In the genomic region with DNA sequence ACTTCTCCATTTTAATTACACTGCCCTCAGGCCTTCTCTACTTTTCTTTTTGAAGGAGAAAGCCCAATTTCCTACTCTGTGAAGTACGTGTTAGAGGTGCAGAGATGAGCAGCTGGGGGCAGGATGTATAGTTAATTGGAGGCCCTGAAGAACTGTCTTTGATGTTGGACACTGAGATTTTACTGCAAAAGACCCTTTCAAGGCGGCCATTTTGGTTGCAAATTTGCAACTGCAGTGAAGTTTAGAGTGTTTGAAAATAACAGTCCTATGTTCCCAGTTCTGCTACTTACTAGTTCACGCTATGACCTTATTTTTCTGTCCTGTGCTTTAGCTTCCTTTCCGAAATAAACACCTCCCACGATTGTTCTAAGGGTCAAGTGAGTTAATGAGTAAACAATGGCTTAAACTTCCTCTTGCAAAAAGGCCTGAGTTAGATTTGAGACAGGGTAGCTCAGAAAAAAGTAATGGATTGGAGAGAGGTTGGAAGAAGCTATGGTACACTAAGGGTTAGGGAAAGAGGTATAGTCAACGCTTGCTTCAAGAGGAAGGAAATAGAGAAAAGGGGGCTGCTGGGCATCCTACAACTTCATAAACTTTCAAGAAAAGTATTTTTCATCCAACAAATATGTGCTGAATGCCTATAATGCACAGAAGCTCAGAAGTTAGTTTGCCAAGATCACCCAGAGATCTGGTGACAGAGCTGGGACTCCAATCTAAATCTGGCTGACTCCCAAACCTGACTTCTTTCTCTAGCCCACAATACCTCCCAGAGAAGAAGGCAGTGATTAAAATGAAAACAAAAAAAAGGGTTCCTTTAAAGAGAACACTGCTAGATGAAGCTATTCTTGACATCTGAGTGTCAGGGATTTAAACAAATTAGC, we compare ENCODE assay signal across 12 cellular contexts. TPM values are rescaled to one million over a fixed set of nuclear protein-coding genes. Genes with fewer than 3 reads are reported as not detected.
DNase-seq lines count a peak whose midpoint lies in the region; ATAC-seq and TF ChIP-seq lines count a peak whose summit lies in the region.
"Had no signal": no experiment of that assay in that cellular context is flagged by ENCODE, and none has a peak within 500 bp of the region (broad histone marks: within the 10 kb centered on the region; RNA-seq: fewer than 3 reads in every experiment).

No MANE protein-coding gene starts in this region.

- peak in 1 of 2 donors; percentile 39 for TF ChIP-seq RAD21 in liver (IDR thresholded peaks at IDR 0.05)

- no peak for DNase-seq in chondrocyte (ENCODE audit: low spot score)
- DNase-seq in HuH-7 (ENCODE audit: low spot score): no peak
- no peak for DNase-seq in NCI-H1048 (lab: John Stamatoyannopoulos, UW)
- DNase-seq in GM13977 (ENCODE audit: low spot score): no peak
- DNase-seq: activated CD4-positive, alpha-beta T cell treated with anti-CD3 and anti-CD28 coated beads, Interleukin-2, amount 10 ng/mL, durations not matched to agents 24 days and 14 days; activated naive CD4-positive, alpha-beta T cell; NCI-H1105 treated with DMSO at 0.1 percent for 48 hours; SK-N-SH had no signal

- peaks cover 7% of the 10 kb centered on the region for H3K9me3 Mint-ChIP-seq in chondrocyte (ENCODE audit: low read depth)

- no peak overlapping the region for H3K4me3 Mint-ChIP-seq in chondrocyte (ENCODE audit: unreplicated experiment)
- H3K4me3 Mint-ChIP-seq: activated CD4-positive, alpha-beta T cell treated with anti-CD3 and anti-CD28 coated beads, Interleukin-2, amount 10 ng/mL, durations not matched to agents 24 days and 14 days had no signal

- peak overlapping the region; percentile 64 for H3K27ac Mint-ChIP-seq in chondrocyte (ENCODE audit: unreplicated experiment)
- H3K27ac Mint-ChIP-seq: activated CD4-positive, alpha-beta T cell treated with anti-CD3 and anti-CD28 coated beads, Interleukin-2, amount 10 ng/mL, durations not matched to agents 24 days and 14 days had no signal

- no peaks in the 10 kb centered on the region for H3K27me3 Mint-ChIP-seq in chondrocyte (ENCODE audit: low read depth)

- H3K36me3 ChIP-seq in liver (ENCODE audit: control insufficient read depth in 4 of 4, insufficient read depth in 3 of 4, low read depth in 1 of 4, low read length in 3 of 4) (no peaks in the 10 kb centered on the region), subcutaneous abdominal adipose tissue (ENCODE audit: control insufficient read depth in 5 of 5, insufficient read depth in 5 of 5, low read length in 5 of 5) (peaks cover 0 to 7% (median 0%) of the 10 kb centered on the region in 5 donors)

- in situ Hi-C loops in GM13977 (cut with MboI; ENCODE audit: low pct_unique_long_range_greater_than_20kb, low sequenced_read_pairs, unreplicated experiment): no loop called here

- TF ChIP-seq CTCF in chondrocyte (IDR thresholded peaks at IDR 0.05): no peak
- no peak for TF ChIP-seq CTCF in liver (IDR thresholded peaks at IDR 0.05; ENCODE audit: low read depth, low read length, missing input control)
- TF ChIP-seq CTCF in GM13977 (IDR thresholded peaks at IDR 0.05; ENCODE audit: extremely low read depth, insufficient read depth, missing control alignments): no peak

- H3K9me3 ChIP-seq in liver (ENCODE audit: control insufficient read depth in 4 of 4, low read length in 3 of 4) (no peaks in the 10 kb centered on the region), subcutaneous abdominal adipose tissue (ENCODE audit: control insufficient read depth in 5 of 5, low read length in 5 of 5) (peaks cover 0 to 7% (median 0%) of the 10 kb centered on the region in 5 donors)
- H3K9me3 ChIP-seq: SK-N-SH had no signal

- H3K4me1 ChIP-seq in liver (ENCODE audit: control insufficient read depth in 4 of 4, insufficient read depth in 4 of 4, low read length in 3 of 4): peaks cover 14 to 57% (median 51%) of the 10 kb centered on the region in 4 donors
- peaks cover 4 to 56% (median 49%) of the 10 kb centered on the region in 5 donors for H3K4me1 ChIP-seq in subcutaneous abdominal adipose tissue (ENCODE audit: control insufficient read depth in 5 of 5, insufficient read depth in 5 of 5, low read length in 5 of 5)

- H3K4me3 ChIP-seq in liver (ENCODE audit: low read depth in 1 of 3, low read length in 3 of 3) (no peak overlapping the region), subcutaneous abdominal adipose tissue (ENCODE audit: low read depth in 1 of 5, low read length in 5 of 5) (no peak overlapping the region)

- no peaks in the 10 kb centered on the region for H3K27me3 ChIP-seq in liver (ENCODE audit: control insufficient read depth in 4 of 4, insufficient read depth in 4 of 4, low read length in 3 of 4)
- no peaks in the 10 kb centered on the region for H3K27me3 ChIP-seq in subcutaneous abdominal adipose tissue (ENCODE audit: control insufficient read depth in 5 of 5, insufficient read depth in 4 of 5, low read length in 5 of 5)

- 35% methylated on average over 6 of the region's 6 CpGs for WGBS in liver

- H3K27ac ChIP-seq in liver (ENCODE audit: low read depth in 1 of 2, low read length in 2 of 2) (peak overlapping the region; percentile 71 to 92), subcutaneous abdominal adipose tissue (ENCODE audit: low read depth, low read length) (peak overlapping the region; percentile 76)

- peaks cover 6% of the 10 kb centered on the region for H3K36me3 Mint-ChIP-seq in chondrocyte (ENCODE audit: low read depth)

- H3K9ac ChIP-seq in liver (ENCODE audit: low read depth in 1 of 2, low read length in 2 of 2): peak overlapping the region in 1 of 2 donors; percentile 65
- H3K9ac ChIP-seq in subcutaneous abdominal adipose tissue (ENCODE audit: low read length in 5 of 5): no peak overlapping the region
- H3K9ac ChIP-seq: SK-N-SH had no signal

- peak; percentile 56 for ATAC-seq in HG02798 (IDR thresholded peaks at IDR 0.05; ENCODE audit: poor library complexity, unreplicated experiment)
- ATAC-seq in GM21528 (IDR thresholded peaks at IDR 0.05; ENCODE audit: low FRiP score, unreplicated experiment): no peak

- H3K4me1 Mint-ChIP-seq in chondrocyte (ENCODE audit: low read depth): peaks cover 32% of the 10 kb centered on the region
- H3K4me1 Mint-ChIP-seq: activated CD4-positive, alpha-beta T cell treated with anti-CD3 and anti-CD28 coated beads, Interleukin-2, amount 10 ng/mL, durations not matched to agents 24 days and 14 days had no signal

TF ChIP-seq in liver, 16 proteins besides CTCF, POLR2A, EP300 and RAD21:
- TF ChIP-seq YY1 (IDR thresholded peaks at IDR 0.05) (peak; percentile 94), RXRA (IDR thresholded peaks at IDR 0.05) (peak; percentile 63 to 74), FOXA1 (IDR thresholded peaks at IDR 0.05) (no peak), HNF4A (conservative IDR thresholded peaks at IDR 0.05) (peak; percentile 27 to 42), GABPA (IDR thresholded peaks at IDR 0.05 in 1 of 2, conservative IDR thresholded peaks at IDR 0.05 in 1 of 2) (no peak), SP1 (IDR thresholded peaks at IDR 0.05) (peak; percentile 43), FOXA2 (IDR thresholded peaks at IDR 0.05) (peak; percentile 51)
- TF ChIP-seq, protein P1, sequence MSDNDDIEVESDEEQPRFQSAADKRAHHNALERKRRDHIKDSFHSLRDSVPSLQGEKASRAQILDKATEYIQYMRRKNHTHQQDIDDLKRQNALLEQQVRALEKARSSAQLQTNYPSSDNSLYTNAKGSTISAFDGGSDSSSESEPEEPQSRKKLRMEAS (IDR thresholded peaks at IDR 0.05): no peak
- TF ChIP-seq, protein P2, sequence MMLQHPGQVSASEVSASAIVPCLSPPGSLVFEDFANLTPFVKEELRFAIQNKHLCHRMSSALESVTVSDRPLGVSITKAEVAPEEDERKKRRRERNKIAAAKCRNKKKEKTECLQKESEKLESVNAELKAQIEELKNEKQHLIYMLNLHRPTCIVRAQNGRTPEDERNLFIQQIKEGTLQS (IDR thresholded peaks at IDR 0.05): no peak

RNA-seq across cellular contexts. Expression of a gene that starts 26.4 kb away (rescaled TPM):
- total RNA-seq in chondrocyte (61.2 to 63.3 TPM (median 61.7 TPM) in 3 replicates), liver (10 to 100 TPM; 29.8 to 43.6 TPM)
- 10 to 100 TPM in 1 of 2 donors, 1 to 10 TPM in 1; 7.5 to 10.8 TPM for polyA plus RNA-seq in liver
